25 cellular contexts compared by ENCODE assay signal in genomic region chr10:106825996-106826395, GRCh38.
"Had no signal": no experiment of that assay in that cellular context is flagged by ENCODE, and none has a peak within 500 bp of the region (broad histone marks: within the 10 kb centered on the region; RNA-seq: fewer than 3 reads in every experiment).

No MANE protein-coding gene starts in this region.

- H3K36me3 ChIP-seq: ascending aorta had no signal

- H3K9me3 Mint-ChIP-seq: activated CD4-positive, alpha-beta memory T cell treated with anti-CD3 and anti-CD28 coated beads for 36 hours; activated CD4-positive, alpha-beta T cell treated with anti-CD3 and anti-CD28 coated beads, Interleukin-2, amount 10 ng/mL, durations not matched to agents 7 days and 5 days; activated naive CD4-positive, alpha-beta T cell treated with anti-CD3 and anti-CD28 coated beads, Interleukin-2, amount 50 U/mL, for 72 hours; activated naive CD8-positive, alpha-beta T cell treated with anti-CD3 and anti-CD28 coated beads, Interleukin-2, amount 50 U/mL, for 24 hours; activated T-cell treated with anti-CD3 and anti-CD28 coated beads, Interleukin-2, amount 50 U/mL, for 4 hours had no signal

- H3K4me3 ChIP-seq: ascending aorta, body of pancreas, K562 had no signal

- H3K27me3 ChIP-seq: ascending aorta, body of pancreas had no signal

- ATAC-seq: activated naive CD4-positive, alpha-beta T cell treated with anti-CD3 and anti-CD28 coated beads, Interleukin-2, amount 50 U/mL, for 72 hours; activated naive CD8-positive, alpha-beta T cell treated with anti-CD3 and anti-CD28 coated beads, Interleukin-2, amount 50 U/mL, for 24 hours; activated T-cell treated with anti-CD3 and anti-CD28 coated beads, Interleukin-2, amount 50 U/mL, for 4 hours; body of pancreas; K562; T-helper 17 cell had no signal

- H3K27ac Mint-ChIP-seq: activated CD4-positive, alpha-beta memory T cell treated with anti-CD3 and anti-CD28 coated beads for 36 hours; activated CD4-positive, alpha-beta T cell treated with anti-CD3 and anti-CD28 coated beads, Interleukin-2, amount 10 ng/mL, durations not matched to agents 7 days and 5 days; activated naive CD4-positive, alpha-beta T cell treated with anti-CD3 and anti-CD28 coated beads, Interleukin-2, amount 50 U/mL, for 72 hours; activated naive CD8-positive, alpha-beta T cell treated with anti-CD3 and anti-CD28 coated beads, Interleukin-2, amount 50 U/mL, for 24 hours; T-helper 17 cell had no signal

- H3K27me3 Mint-ChIP-seq: activated CD4-positive, alpha-beta memory T cell treated with anti-CD3 and anti-CD28 coated beads for 36 hours; activated CD4-positive, alpha-beta T cell treated with anti-CD3 and anti-CD28 coated beads, Interleukin-2, amount 10 ng/mL, durations not matched to agents 7 days and 5 days; activated naive CD8-positive, alpha-beta T cell treated with anti-CD3 and anti-CD28 coated beads, Interleukin-2, amount 50 U/mL, for 24 hours; T-helper 17 cell had no signal

- H3K36me3 Mint-ChIP-seq: activated CD4-positive, alpha-beta memory T cell treated with anti-CD3 and anti-CD28 coated beads for 36 hours; activated naive CD4-positive, alpha-beta T cell treated with anti-CD3 and anti-CD28 coated beads, Interleukin-2, amount 50 U/mL, for 72 hours had no signal

- DNase-seq: activated CD4-positive, alpha-beta memory T cell treated with anti-CD3 and anti-CD28 coated beads for 36 hours; activated CD4-positive, alpha-beta T cell treated with anti-CD3 and anti-CD28 coated beads, Interleukin-2, amount 10 ng/mL, durations not matched to agents 7 days and 5 days; activated CD4-positive, CD25-positive, alpha-beta regulatory T cell; activated CD8-positive, alpha-beta memory T cell treated with anti-CD3 and anti-CD28 coated beads for 24 hours; activated effector memory CD4-positive, alpha-beta T cell treated with anti-CD3 and anti-CD28 coated beads, Interleukin-2, amount 50 U/mL, for 16 hours; activated naive CD4-positive, alpha-beta T cell treated with Interleukin-2 at 50 U/mL for 16 hours; activated naive CD8-positive, alpha-beta T cell treated with anti-CD3 and anti-CD28 coated beads, Interleukin-2, amount 50 U/mL, for 24 hours; activated T-cell treated with anti-CD3 and anti-CD28 coated beads, Interleukin-2, amount 50 U/mL, for 4 hours; amniotic stem cell; body of pancreas; Karpas-422; MM.1S; NCI-H1105 treated with DMSO at 0.1 percent for 48 hours; NCI-H146; NCI-H187 treated with DMSO at 0.1 percent for 48 hours; NCI-H2081 treated with DMSO at 0.1 percent for 48 hours; NCI-H2171; NCI-H226; NCI-H526 treated with DMSO at 0.1 percent for 48 hours; SIG-M5; T-helper 17 cell; T-helper 9 cell had no signal

- H3K9me3 ChIP-seq: ascending aorta, body of pancreas had no signal

- H3K4me3 Mint-ChIP-seq: activated CD4-positive, alpha-beta memory T cell treated with anti-CD3 and anti-CD28 coated beads for 36 hours; activated CD4-positive, alpha-beta T cell treated with anti-CD3 and anti-CD28 coated beads, Interleukin-2, amount 10 ng/mL, durations not matched to agents 7 days and 5 days; activated naive CD8-positive, alpha-beta T cell treated with anti-CD3 and anti-CD28 coated beads, Interleukin-2, amount 50 U/mL, for 24 hours; activated T-cell treated with anti-CD3 and anti-CD28 coated beads, Interleukin-2, amount 50 U/mL, for 4 hours; T-helper 17 cell had no signal

- H3K4me1 ChIP-seq: ascending aorta, body of pancreas had no signal

- H3K27ac ChIP-seq: ascending aorta, body of pancreas had no signal

- H3K4me1 Mint-ChIP-seq: activated CD4-positive, alpha-beta T cell treated with anti-CD3 and anti-CD28 coated beads, Interleukin-2, amount 10 ng/mL, durations not matched to agents 7 days and 5 days; activated naive CD8-positive, alpha-beta T cell treated with anti-CD3 and anti-CD28 coated beads, Interleukin-2, amount 50 U/mL, for 24 hours; T-helper 17 cell had no signal
